In genomic region chr6:7543761-7544424, GRCh38 we compare ENCODE assay signal across 10 cellular contexts. TPM values are rescaled to one million over a fixed set of nuclear protein-coding genes. Genes with fewer than 3 reads are reported as not detected.
DNase-seq lines count a peak whose midpoint lies in the region; ATAC-seq lines count a peak whose summit lies in the region.
"Had no signal": no experiment of that assay in that cellular context is flagged by ENCODE, and none has a peak within 500 bp of the region (broad histone marks: within the 10 kb centered on the region; RNA-seq: fewer than 3 reads in every experiment).

No MANE protein-coding gene starts in this region.

- peaks cover 70% of the 10 kb centered on the region for H3K27me3 Mint-ChIP-seq in activated CD4-positive, alpha-beta T cell treated with anti-CD3 and anti-CD28 coated beads, Interleukin-2, amount 10 ng/mL, durations not matched to agents 24 days and 14 days
- peaks cover 38 to 48% of the 10 kb centered on the region in 2 donors for H3K27me3 Mint-ChIP-seq in stimulated activated naive B cell treated with anti-CD40 and anti-IgM and Interleukin-4, amounts not matched to agents 10 μg/mL and 1 μg/mL and 100 μg/mL, for 72 hours

- no peaks in the 10 kb centered on the region for H3K9me3 Mint-ChIP-seq in activated CD4-positive, alpha-beta T cell treated with anti-CD3 and anti-CD28 coated beads, Interleukin-2, amount 10 ng/mL, durations not matched to agents 24 days and 14 days
- no peaks in the 10 kb centered on the region for H3K9me3 Mint-ChIP-seq in stimulated activated naive B cell treated with anti-CD40 and anti-IgM and Interleukin-4, amounts not matched to agents 10 μg/mL and 1 μg/mL and 100 μg/mL, for 72 hours

- intact Hi-C loops in activated CD4-positive, alpha-beta T cell treated with anti-CD3 and anti-CD28 coated beads, Interleukin-2, amount 10 ng/mL, durations not matched to agents 24 days and 14 days (cut with micrococcal nuclease): loop anchor here (5.0 to 10.0 kb wide), 2 partner anchors 48 to 181 kb away; partner anchors contain the start of genes BMP6 and SNRNP48

- peak overlapping the region; percentile 24 for H3K4me3 Mint-ChIP-seq in activated CD4-positive, alpha-beta T cell treated with anti-CD3 and anti-CD28 coated beads, Interleukin-2, amount 10 ng/mL, durations not matched to agents 24 days and 14 days
- H3K4me3 Mint-ChIP-seq in stimulated activated naive B cell treated with anti-CD40 and anti-IgM and Interleukin-4, amounts not matched to agents 10 μg/mL and 1 μg/mL and 100 μg/mL, for 72 hours: peak overlapping the region; percentile 34 to 43

- H3K36me3 Mint-ChIP-seq in activated CD4-positive, alpha-beta T cell treated with anti-CD3 and anti-CD28 coated beads, Interleukin-2, amount 10 ng/mL, durations not matched to agents 24 days and 14 days (ENCODE audit: low read depth): no peaks in the 10 kb centered on the region
- no peaks in the 10 kb centered on the region for H3K36me3 Mint-ChIP-seq in stimulated activated naive B cell treated with anti-CD40 and anti-IgM and Interleukin-4, amounts not matched to agents 10 μg/mL and 1 μg/mL and 100 μg/mL, for 72 hours

- ATAC-seq in stimulated activated naive B cell treated with anti-CD40 and anti-IgM and Interleukin-4, amounts not matched to agents 10 μg/mL and 1 μg/mL and 100 μg/mL, for 72 hours (replicated peaks): no peak
- ATAC-seq in HG02870 (IDR thresholded peaks at IDR 0.05; ENCODE audit: unreplicated experiment) (no peak), HG02642 (IDR thresholded peaks at IDR 0.05; ENCODE audit: poor library complexity, unreplicated experiment) (no peak)

- peaks cover 11% of the 10 kb centered on the region for H3K4me1 Mint-ChIP-seq in activated CD4-positive, alpha-beta T cell treated with anti-CD3 and anti-CD28 coated beads, Interleukin-2, amount 10 ng/mL, durations not matched to agents 24 days and 14 days
- H3K4me1 Mint-ChIP-seq in stimulated activated naive B cell treated with anti-CD40 and anti-IgM and Interleukin-4, amounts not matched to agents 10 μg/mL and 1 μg/mL and 100 μg/mL, for 72 hours: peaks cover 15 to 30% of the 10 kb centered on the region in 2 donors

- DNase-seq in activated CD4-positive, alpha-beta T cell treated with anti-CD3 and anti-CD28 coated beads, Interleukin-2, amount 10 ng/mL, durations not matched to agents 24 days and 14 days: no peak
- no peak for DNase-seq in activated CD4-positive, alpha-beta T cell treated with anti-CD3 and anti-CD28 coated beads for 1 hour
- DNase-seq in astrocyte of the hippocampus (ENCODE audit: low read depth, low spot score): peak; percentile 12
- DNase-seq in left kidney (ENCODE audit: low read depth, low spot score): peak; percentile 62
- no peak for DNase-seq in stimulated activated naive B cell treated with anti-CD40 and anti-IgM and Interleukin-4, amounts not matched to agents 10 μg/mL and 1 μg/mL and 100 μg/mL, for 72 hours
- DNase-seq in activated CD4-positive, alpha-beta T cell treated with anti-CD3 and anti-CD28 coated beads for 48 hours: no peak
- DNase-seq: activated T-cell treated with anti-CD3 and anti-CD28 coated beads, Interleukin-2, amount 50 U/mL, for 48 hours; NCI-H1694 had no signal

- H3K27ac Mint-ChIP-seq in activated CD4-positive, alpha-beta T cell treated with anti-CD3 and anti-CD28 coated beads, Interleukin-2, amount 10 ng/mL, durations not matched to agents 24 days and 14 days: no peak overlapping the region
- H3K27ac Mint-ChIP-seq in stimulated activated naive B cell treated with anti-CD40 and anti-IgM and Interleukin-4, amounts not matched to agents 10 μg/mL and 1 μg/mL and 100 μg/mL, for 72 hours: no peak overlapping the region

RNA-seq across cellular contexts. Expression of gene DSP, which starts 2.4 kb away (rescaled TPM):
- total RNA-seq in activated CD4-positive, alpha-beta T cell treated with anti-CD3 and anti-CD28 coated beads, Interleukin-2, amount 10 ng/mL, durations not matched to agents 24 days and 14 days: 0.02 TPM in 1 of 2 replicates, not detected in the other

RNA-seq across cellular contexts. Expression of gene SNRNP48, which starts 46.1 kb away (rescaled TPM):
- 18.4 and 19.6 TPM in 2 replicates for total RNA-seq in activated CD4-positive, alpha-beta T cell treated with anti-CD3 and anti-CD28 coated beads, Interleukin-2, amount 10 ng/mL, durations not matched to agents 24 days and 14 days

Comparison
In these comparisons a context has a peak if more than half of its experiments do, and no peak if none do; other contexts are left out.
1. DNase-seq: peak in astrocyte of the hippocampus (single experiment) and left kidney (single experiment); none in activated CD4-positive, alpha-beta T cell treated with anti-CD3 and anti-CD28 coated beads, Interleukin-2, amount 10 ng/mL, durations not matched to agents 24 days and 14 days (single experiment), activated CD4-positive, alpha-beta T cell treated with anti-CD3 and anti-CD28 coated beads for 1 hour (single experiment), stimulated activated naive B cell treated with anti-CD40 and anti-IgM and Interleukin-4, amounts not matched to agents 10 μg/mL and 1 μg/mL and 100 μg/mL, for 72 hours (single experiment) and activated CD4-positive, alpha-beta T cell treated with anti-CD3 and anti-CD28 coated beads for 48 hours (single experiment).